ENCODE assay signal across 9 cellular contexts in the genomic region with DNA sequence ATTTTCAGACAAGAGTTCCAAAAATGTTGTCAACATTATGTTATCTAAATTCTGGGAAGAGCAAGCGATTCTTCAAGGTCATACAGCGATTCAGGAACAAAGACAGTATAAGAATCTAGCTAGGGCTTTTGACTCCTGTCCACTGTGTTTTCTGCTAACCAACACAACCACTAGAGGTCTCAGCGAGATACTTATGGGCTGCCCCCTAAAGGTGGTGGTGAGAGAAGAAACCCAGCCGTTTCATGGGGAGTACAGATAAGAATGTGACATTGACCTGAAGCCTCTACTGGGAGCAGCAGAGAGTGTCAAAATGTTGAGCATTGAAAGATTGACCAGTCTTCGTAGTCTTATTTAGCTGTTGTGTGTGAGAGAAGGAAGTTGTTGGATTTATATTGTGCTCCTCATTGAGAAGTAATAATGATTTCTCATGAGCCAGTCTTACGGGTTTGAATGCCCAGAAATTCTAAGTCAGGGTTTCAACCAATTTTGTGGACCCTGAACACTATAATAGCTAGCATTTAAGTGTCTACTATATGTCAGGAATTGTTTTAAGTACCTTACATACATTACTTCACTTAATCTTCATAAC.
A peak's percentile ranks its signal among the peaks of the same experiment; 100 is the strongest.
DNase-seq lines count a peak whose midpoint lies in the region; ATAC-seq and TF ChIP-seq lines count a peak whose summit lies in the region.
"Had no signal": no experiment of that assay in that cellular context is flagged by ENCODE, and none has a peak within 500 bp of the region (broad histone marks: within the 10 kb centered on the region; RNA-seq: fewer than 3 reads in every experiment).

No MANE protein-coding gene starts in this region.

- peaks cover 4% of the 10 kb centered on the region for H3K4me1 Mint-ChIP-seq in CD14-positive monocyte

- TF ChIP-seq POLR2A in testis (IDR thresholded peaks at IDR 0.05) = no peak

- H3K36me3 ChIP-seq in WERI-Rb-1 (no peaks in the 10 kb centered on the region), testis (ENCODE audit: low read depth, missing control alignments) (no peaks in the 10 kb centered on the region)

- H3K9me3 ChIP-seq in WERI-Rb-1 (ENCODE audit: severe bottlenecking) = peaks cover 3% of the 10 kb centered on the region
- no peaks in the 10 kb centered on the region for H3K9me3 ChIP-seq in testis

- ATAC-seq in GM18873 (IDR thresholded peaks at IDR 0.05; ENCODE audit: low FRiP score, unreplicated experiment) (peak; percentile 99), HG03066 (IDR thresholded peaks at IDR 0.05; ENCODE audit: low read depth, unreplicated experiment) (peak; percentile 100)

- H3K4me1 ChIP-seq in testis = no peaks in the 10 kb centered on the region

- peaks cover 0 to 5% (median 0%) of the 10 kb centered on the region in 3 donors for H3K27me3 Mint-ChIP-seq in CD14-positive monocyte (ENCODE audit: low read depth in 3 of 3)

- peak overlapping the region in 1 of 7 donors; percentile 52 for H3K27ac Mint-ChIP-seq in CD14-positive monocyte
- H3K27ac Mint-ChIP-seq: T-helper 1 cell treated with Interleukin-12 subunit alpha and Interleukin-12 subunit beta and Interleukin-4 antibody, amounts not matched to agents 30 μg/mL and 1 μg/mL, for 36 hours had no signal

- TF ChIP-seq CTCF in CD14-positive monocyte (IDR thresholded peaks at IDR 0.05) = peak; percentile 93
- peak; percentile 95 for TF ChIP-seq CTCF in WERI-Rb-1 (IDR thresholded peaks at IDR 0.05; ENCODE audit: low read depth, low read length)
- peak in 54 of 56 donors; percentile 35 to 78 (median 62) for TF ChIP-seq CTCF in dorsolateral prefrontal cortex (IDR thresholded peaks at IDR 0.05 in 54 of 56, conservative IDR thresholded peaks at IDR 0.05 in 2 of 56; ENCODE audit: low read depth in 1 of 56, partially characterized antibody in 56 of 56)
- TF ChIP-seq CTCF in testis (IDR thresholded peaks at IDR 0.05) = peak; percentile 60 to 84 (median 82)

- H3K4me3 ChIP-seq in WERI-Rb-1 (ENCODE audit: low read depth, low read length) = no peak overlapping the region
- H3K4me3 ChIP-seq in dorsolateral prefrontal cortex = no peak overlapping the region
- H3K4me3 ChIP-seq in testis = no peak overlapping the region

- H3K9me3 Mint-ChIP-seq in CD14-positive monocyte = peaks cover 0 to 3% (median 0%) of the 10 kb centered on the region in 7 donors

- no peaks in the 10 kb centered on the region for H3K36me3 Mint-ChIP-seq in CD14-positive monocyte

- H3K4me3 Mint-ChIP-seq in CD14-positive monocyte = no peak overlapping the region
- H3K4me3 Mint-ChIP-seq: T-helper 1 cell treated with Interleukin-12 subunit alpha and Interleukin-12 subunit beta and Interleukin-4 antibody, amounts not matched to agents 30 μg/mL and 1 μg/mL, for 36 hours had no signal

- H3K27me3 ChIP-seq in WERI-Rb-1 (ENCODE audit: insufficient read depth, low read depth, severe bottlenecking) = no peaks in the 10 kb centered on the region
- H3K27me3 ChIP-seq in dorsolateral prefrontal cortex = no peaks in the 10 kb centered on the region
- no peaks in the 10 kb centered on the region for H3K27me3 ChIP-seq in testis

- intact Hi-C loops in CD14-positive monocyte (cut with micrococcal nuclease) (loop anchor here in 1 of 2 donors (10.0 kb wide), 1 partner anchor 100 kb away; no protein-coding TSS in a partner anchor), dorsolateral prefrontal cortex (cut with DNase I) (no loop called here), testis (cut with DNase I; ENCODE audit: low total_unique reads) (no loop called here)

- DNase-seq in CD14-positive monocyte (ENCODE audit: low spot score) (peak; percentile 60), NCI-H2107 treated with DMSO at 0.1 percent for 48 hours (lab: John Stamatoyannopoulos, UW; ENCODE audit: unreplicated experiment) (peak; percentile 43), WERI-Rb-1 (peak; percentile 79), dorsolateral prefrontal cortex (no peak), midbrain (lab: John Stamatoyannopoulos, UW) (peak; percentile 61), testis (peak; percentile 79)

- H3K27ac ChIP-seq in WERI-Rb-1 = no peak overlapping the region
- no peak overlapping the region for H3K27ac ChIP-seq in dorsolateral prefrontal cortex
- H3K27ac ChIP-seq in testis = no peak overlapping the region

- WGBS in testis, 2 donors = 40 to 41% methylated on average over 6 of the region's 6 CpGs

Comparison
In these comparisons a context has a peak if more than half of its experiments do, and no peak if none do; other contexts are left out.
1. DNase-seq: peak in CD14-positive monocyte (single experiment), NCI-H2107 treated with DMSO at 0.1 percent for 48 hours (single experiment), WERI-Rb-1 (single experiment), midbrain (single experiment) and testis (single experiment); none in dorsolateral prefrontal cortex (0 of 10).
2. Peak in every context shown above with its lines, with median percentiles within 50 percentile points of each other: CTCF ChIP-seq.